Comparison of ENCODE assay signal across 2 cellular contexts in genomic region chr10:123021517-123021916, GRCh38.
TF ChIP-seq lines count a peak whose summit lies in the region.

No MANE protein-coding gene starts in this region.

TF ChIP-seq in SK-N-SH, 30 proteins besides CTCF, POLR2A, EP300 and RAD21 (continued from another document):
- no peak for TF ChIP-seq USF2 (IDR thresholded peaks at IDR 0.05; ENCODE audit: borderline replicate concordance, low read depth, low read length)

TF ChIP-seq in SK-N-SH treated with all-trans-retinoic acid at 6 μM for 48 hours, 23 proteins besides CTCF, POLR2A, EP300 and RAD21 (continued from another document):
- TF ChIP-seq POU6F1 (CRISPR knock-in tag; IDR thresholded peaks at IDR 0.05; ENCODE audit: borderline replicate concordance, low read depth) (no peak), ZFP3 (CRISPR knock-in tag; IDR thresholded peaks at IDR 0.05) (no peak)
